Comparison of ENCODE assay signal across 8 cellular contexts in the genomic region with DNA sequence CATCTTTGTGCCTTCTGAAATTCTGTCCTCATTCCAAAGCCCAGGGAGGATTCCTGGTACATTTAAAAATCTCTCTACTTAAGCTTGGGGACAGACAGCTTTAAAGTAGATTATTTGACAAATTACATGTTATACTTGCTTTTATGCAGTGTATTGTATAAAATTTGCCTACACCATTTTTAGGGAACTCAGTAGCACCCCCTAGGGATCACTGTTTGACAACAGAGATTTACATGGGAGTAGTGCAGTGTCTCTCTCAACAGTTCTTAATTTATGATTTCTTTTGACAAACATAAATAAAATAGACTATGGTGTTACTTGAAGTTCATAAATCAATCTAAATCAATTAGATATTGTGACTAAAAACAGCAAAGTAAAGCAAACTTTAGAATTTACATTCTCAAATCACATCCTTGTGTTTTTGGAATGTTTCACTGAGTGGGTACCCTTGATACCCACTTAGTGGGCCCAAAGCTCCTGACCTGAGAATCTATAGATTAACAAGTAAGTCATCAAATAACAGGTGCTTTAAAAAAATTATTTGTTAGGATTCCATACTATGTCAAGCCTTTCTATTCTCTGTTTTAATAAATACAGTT.
DNase-seq lines count a peak whose midpoint lies in the region; ATAC-seq and TF ChIP-seq lines count a peak whose summit lies in the region.

No MANE protein-coding gene starts in this region.

- H3K36me3 ChIP-seq in heart right ventricle (no peaks in the 10 kb centered on the region), NT2/D1 (ENCODE audit: insufficient read depth, insufficient read length, low read length) (no peaks in the 10 kb centered on the region)

- DNase-seq in heart right ventricle (no peak), left cardiac atrium (no peak), NT2/D1 (ENCODE audit: low read depth, low spot score) (peak; percentile 8), epithelial cell of proximal tubule (ENCODE audit: low read depth) (no peak), superior temporal gyrus (ENCODE audit: extremely low spot score) (peak; percentile 12), ureter (ENCODE audit: low spot score) (no peak)

- H3K27me3 ChIP-seq in heart right ventricle (no peaks in the 10 kb centered on the region), NT2/D1 (ENCODE audit: insufficient read depth, insufficient read length) (no peaks in the 10 kb centered on the region)

- H3K9ac ChIP-seq in NT2/D1 (ENCODE audit: insufficient read length, low read depth), result no peak overlapping the region

- H3K4me1 ChIP-seq in heart right ventricle (peaks cover 0 to 23% (median 19%) of the 10 kb centered on the region in 9 donors), NT2/D1 (ENCODE audit: insufficient read depth, insufficient read length) (no peaks in the 10 kb centered on the region)

- TF ChIP-seq CTCF in heart right ventricle (IDR thresholded peaks at IDR 0.05) (peak in 8 of 9 donors; percentile 18 to 62 (median 48)), epithelial cell of proximal tubule (conservative IDR thresholded peaks at IDR 0.05; ENCODE audit: low read depth, low read length) (peak; percentile 80)

- H3K27ac ChIP-seq in heart right ventricle, result no peak overlapping the region

- H3K4me3 ChIP-seq in heart right ventricle, result no peak overlapping the region
- no peak overlapping the region for H3K4me3 ChIP-seq in NT2/D1 (ENCODE audit: insufficient read length, low read depth)
- H3K4me3 ChIP-seq in epithelial cell of proximal tubule (ENCODE audit: low read depth, low read length), result no peak overlapping the region

- peaks cover 0 to 3% (median 0%) of the 10 kb centered on the region in 11 donors for H3K9me3 ChIP-seq in heart right ventricle
- peaks cover 9% of the 10 kb centered on the region; the same call in 1 of the 2 replicates for H3K9me3 ChIP-seq in NT2/D1 (ENCODE audit: insufficient read depth, low read length)

- ATAC-seq in heart right ventricle (no peak), left cardiac atrium (no peak), GM21576 (IDR thresholded peaks at IDR 0.05; ENCODE audit: unreplicated experiment) (no peak), HG03097 (IDR thresholded peaks at IDR 0.05; ENCODE audit: low FRiP score, unreplicated experiment) (no peak)

- intact Hi-C loops in heart right ventricle (cut with DNase I), result loop anchor here in 3 of 10 donors (5.0 to 10.0 kb wide), 2 partner anchors 211 to 213 kb away; no protein-coding TSS in a partner anchor
- intact Hi-C loops in left cardiac atrium (cut with DNase I), result no loop called here

Comparison
In these comparisons a context has a peak if more than half of its experiments do, and no peak if none do; other contexts are left out.
1. DNase-seq: peak in NT2/D1 (single experiment) and superior temporal gyrus (single experiment); none in heart right ventricle (0 of 2), left cardiac atrium (single experiment), epithelial cell of proximal tubule (single experiment) and ureter (single experiment).